In the genomic region with DNA sequence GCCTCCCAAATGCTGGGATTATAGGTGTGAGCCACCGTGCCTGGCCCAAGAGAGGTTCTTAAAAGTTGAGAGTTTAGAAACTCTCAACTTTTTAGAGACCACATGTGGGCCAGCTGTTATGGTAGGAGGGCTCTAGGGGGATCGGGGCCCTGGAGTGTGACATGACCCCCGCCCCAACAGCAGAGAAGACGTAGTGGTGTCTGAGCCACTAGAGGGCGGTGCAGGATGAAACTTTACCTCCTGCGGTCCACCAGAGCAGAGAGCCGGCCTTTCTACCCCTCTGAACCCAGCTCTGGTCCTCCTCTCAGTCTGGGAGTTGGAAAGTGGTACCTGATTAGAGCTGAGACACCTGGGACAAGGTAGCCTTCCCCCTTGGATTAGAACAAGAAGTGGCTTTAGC, we compare ENCODE assay signal across 8 cellular contexts. TPM values are rescaled to one million over a fixed set of nuclear protein-coding genes. Genes with fewer than 3 reads are reported as not detected.
DNase-seq lines count a peak whose midpoint lies in the region; ATAC-seq lines count a peak whose summit lies in the region.

No MANE protein-coding gene starts in this region.

- H3K23ac ChIP-seq in mesendoderm (ENCODE audit: low read length): no peak overlapping the region

- H3K4me2 ChIP-seq in GM23248 (ENCODE audit: unreplicated experiment) (no peak overlapping the region), mesendoderm (ENCODE audit: low read length) (no peak overlapping the region)

- H4K20me1 ChIP-seq in GM23248 (ENCODE audit: insufficient read depth): no peaks in the 10 kb centered on the region

- no peak overlapping the region for H3K4ac ChIP-seq in mesendoderm (ENCODE audit: low read depth, low read length)

- no peaks in the 10 kb centered on the region for H3K27me3 ChIP-seq in GM23248 (replicated peaks; ENCODE audit: insufficient read depth)
- H3K27me3 ChIP-seq in mesendoderm (ENCODE audit: insufficient read depth, low read length, poor library complexity): no peaks in the 10 kb centered on the region

- no peak overlapping the region for H3K56ac ChIP-seq in mesendoderm (ENCODE audit: low read length)

- H3K4me1 ChIP-seq in GM23248 (ENCODE audit: insufficient read depth): no peaks in the 10 kb centered on the region
- no peaks in the 10 kb centered on the region for H3K4me1 ChIP-seq in mesendoderm (ENCODE audit: control insufficient read depth, low read depth, low read length)

- DNase-seq in AG08396 (ENCODE audit: low spot score) (peak; percentile 80), GM23248 (peak; percentile 78), NCI-H446 treated with DMSO at 0.1 percent for 48 hours (lab: John Stamatoyannopoulos, UW) (peak; percentile 1), mesendoderm (peak; percentile 77), substantia nigra (lab: John Stamatoyannopoulos, UW) (peak in 32 of 49 donors; percentile 4 to 65 (median 30))
- DNase-seq in activated CD4-positive, alpha-beta T cell treated with anti-CD3 and anti-CD28 coated beads, Interleukin-2, amount 50 U/mL, for 4 hours: peak; percentile 36
- DNase-seq in effector CD4-positive, alpha-beta T cell: peak; percentile 25

- no peak overlapping the region for H2AFZ ChIP-seq in GM23248

- no peak overlapping the region for H2BK5ac ChIP-seq in mesendoderm (ENCODE audit: low read length)

- no peak overlapping the region for H4K5ac ChIP-seq in mesendoderm (ENCODE audit: low read length)

- no peak overlapping the region for H3K18ac ChIP-seq in mesendoderm (ENCODE audit: low read length)

- ATAC-seq in GM18868 (IDR thresholded peaks at IDR 0.05; ENCODE audit: unreplicated experiment): no peak

- no peak overlapping the region for H3K9ac ChIP-seq in GM23248
- no peak overlapping the region for H3K9ac ChIP-seq in mesendoderm (ENCODE audit: low read length)

- H4K8ac ChIP-seq in mesendoderm (ENCODE audit: low read depth, low read length): no peak overlapping the region

- 6 to 17% methylated on average over 7 of the region's 7 CpGs for WGBS in GM23248 (ENCODE audit: low coverage in 1 of 2, low lambda C conversion rate in 2 of 2, missing lambda C conversion rate in 2 of 2), 2 experiments
- WGBS in mesendoderm (ENCODE audit: extremely low coverage, insufficient coverage, low lambda C conversion rate): no CpG with 5 or more reads among the region's 7 CpGs

- H3K27ac ChIP-seq in GM23248 (no peak overlapping the region), mesendoderm (ENCODE audit: low read depth, low read length) (no peak overlapping the region), substantia nigra (ENCODE audit: low read depth, low read length, poor library complexity, severe bottlenecking) (no peak overlapping the region)

- H3K79me1 ChIP-seq in mesendoderm (ENCODE audit: low read length): no peaks in the 10 kb centered on the region

- no peak overlapping the region for H2BK120ac ChIP-seq in mesendoderm (ENCODE audit: low read depth, low read length)

- no peak overlapping the region for H2BK15ac ChIP-seq in mesendoderm (replicated peaks; ENCODE audit: low read depth)

- H3F3A ChIP-seq in GM23248 (ENCODE audit: insufficient read depth): 0 out of 2 replicates have a peak, but pooled peaks cover 1% of the 10 kb centered on the region

- in situ Hi-C loops in GM23248 (cut with MboI): loop anchor here (5.0 kb wide), 1 partner anchor 39 kb away; no protein-coding TSS in a partner anchor

- H3K36me3 ChIP-seq in GM23248 (ENCODE audit: low read depth) (peaks cover 22% of the 10 kb centered on the region; the same call in 1 of the 2 replicates), mesendoderm (ENCODE audit: control insufficient read depth, insufficient read depth, low read length) (peaks cover 12% of the 10 kb centered on the region)

- H3K79me2 ChIP-seq in GM23248 (ENCODE audit: insufficient read depth) (no peaks in the 10 kb centered on the region), mesendoderm (ENCODE audit: control insufficient read depth, insufficient read depth, low read length) (no peaks in the 10 kb centered on the region)

- H3K4me3 ChIP-seq in GM23248 (no peak overlapping the region), mesendoderm (ENCODE audit: low read length) (no peak overlapping the region)

- no peaks in the 10 kb centered on the region for H3K9me2 ChIP-seq in GM23248 (ENCODE audit: insufficient read depth)

- H3K9me3 ChIP-seq in GM23248 (ENCODE audit: low read depth): no peaks in the 10 kb centered on the region

- no peak overlapping the region for H2AK5ac ChIP-seq in mesendoderm (ENCODE audit: low read length)

RNA-seq across cellular contexts. Expression of a gene that starts 7.4 kb away (rescaled TPM):
- 61.7 and 80.8 TPM in 2 replicates for total RNA-seq in GM23248 (2014; rRNA removed; shearing (Covaris generic))
- polyA plus RNA-seq in GM23248 (2016; fragmentation: Nextera tagmentation; extraction: Ambion mirVana): 81.6 and 92.2 TPM in 2 replicates
- 56.8 TPM for polyA plus RNA-seq in mesendoderm (2013, experiment 1 of 2)
- polyA plus RNA-seq in mesendoderm (2013, experiment 2 of 2): 57.6 TPM

RNA-seq across cellular contexts. Expression of a gene that starts 20.6 kb away (rescaled TPM):
- total RNA-seq in GM23248 (2014; rRNA removed; shearing (Covaris generic)): not detected in 2 replicates
- polyA plus RNA-seq in GM23248 (2016; fragmentation: Nextera tagmentation; extraction: Ambion mirVana): 0.16 TPM in 1 of 2 replicates, not detected in the other
- 0.03 TPM for polyA plus RNA-seq in mesendoderm (2013, experiment 1 of 2)
- polyA plus RNA-seq in mesendoderm (2013, experiment 2 of 2): 0.03 TPM

RNA-seq across cellular contexts. Expression of a gene that starts 37.0 kb away (rescaled TPM):
- 44.7 and 53.7 TPM in 2 replicates for total RNA-seq in GM23248 (2014; rRNA removed; shearing (Covaris generic))
- polyA plus RNA-seq in GM23248 (2016; fragmentation: Nextera tagmentation; extraction: Ambion mirVana): 20.0 and 22.7 TPM in 2 replicates
- 2.6 TPM for polyA plus RNA-seq in mesendoderm (2013, experiment 1 of 2)
- 2.9 TPM for polyA plus RNA-seq in mesendoderm (2013, experiment 2 of 2)

RNA-seq across cellular contexts. Expression of a gene that starts 59.3 kb away (rescaled TPM):
- total RNA-seq in GM23248 (2014; rRNA removed; shearing (Covaris generic)): 148 and 179 TPM in 2 replicates
- polyA plus RNA-seq in GM23248 (2016; fragmentation: Nextera tagmentation; extraction: Ambion mirVana): 399 and 401 TPM in 2 replicates
- 0.07 TPM for polyA plus RNA-seq in mesendoderm (2013, experiment 1 of 2)
- polyA plus RNA-seq in mesendoderm (2013, experiment 2 of 2): 0.08 TPM

Comparison
In these comparisons a context has a peak if more than half of its experiments do, and no peak if none do; other contexts are left out.
1. DNase-seq: peak in every context shown above with its lines; median percentile 80 in AG08396; 78 in GM23248; 77 in mesendoderm; 36 in activated CD4-positive, alpha-beta T cell treated with anti-CD3 and anti-CD28 coated beads, Interleukin-2, amount 50 U/mL, for 4 hours; 30 in substantia nigra; 25 in effector CD4-positive, alpha-beta T cell; 1 in NCI-H446 treated with DMSO at 0.1 percent for 48 hours.